In genomic region chr15:40064231-40064894, GRCh38 we compare ENCODE assay signal across 8 cellular contexts. TPM values are rescaled to one million over a fixed set of nuclear protein-coding genes. Genes with fewer than 3 reads are reported as not detected.
DNase-seq lines count a peak whose midpoint lies in the region; ATAC-seq and TF ChIP-seq lines count a peak whose summit lies in the region.

No MANE protein-coding gene starts in this region.

- H3K27ac Mint-ChIP-seq in activated CD4-positive, alpha-beta T cell treated with anti-CD3 and anti-CD28 coated beads for 36 hours, result peak overlapping the region; percentile 66

- H3K4me3 ChIP-seq in tibial nerve, result no peak overlapping the region

- H3K36me3 ChIP-seq in tibial nerve, result no peaks in the 10 kb centered on the region

- CTCF ChIA-PET in activated CD4-positive, alpha-beta T cell treated with anti-CD3 and anti-CD28 coated beads for 36 hours (lab: Charles Lee), result interaction anchor here (0.8 to 1.4 kb wide), 4 partner anchors 19 to 163 kb away, joined by 3 to 4 read pairs (median 4); no protein-coding TSS in a partner anchor

- no peak overlapping the region for H3K4me3 Mint-ChIP-seq in activated CD4-positive, alpha-beta T cell treated with anti-CD3 and anti-CD28 coated beads for 36 hours

- peaks cover 22% of the 10 kb centered on the region for H3K4me1 Mint-ChIP-seq in activated CD4-positive, alpha-beta T cell treated with anti-CD3 and anti-CD28 coated beads for 36 hours

- H3K27ac ChIP-seq in tibial nerve, result peak overlapping the region in 1 of 4 donors; percentile 58

- H3K4me1 ChIP-seq in tibial nerve, result peaks cover 0 to 10% (median 8%) of the 10 kb centered on the region in 4 donors

- no peaks in the 10 kb centered on the region for H3K9me3 ChIP-seq in tibial nerve

- 78 to 82% methylated on average over 8 of the region's 8 CpGs for WGBS in tibial nerve, 2 donors

- H3K27me3 Mint-ChIP-seq in activated CD4-positive, alpha-beta T cell treated with anti-CD3 and anti-CD28 coated beads for 36 hours, result no peaks in the 10 kb centered on the region

- POLR2A ChIA-PET in activated CD4-positive, alpha-beta T cell treated with anti-CD3 and anti-CD28 coated beads for 36 hours (lab: Charles Lee), result no interaction called here

- intact Hi-C loops in activated CD4-positive, alpha-beta T cell treated with anti-CD3 and anti-CD28 coated beads for 36 hours (cut with DNase I, micrococcal nuclease), result loop anchor here (1.0 to 5.0 kb wide), 2 partner anchors 17 to 43 kb away; partner anchors contain the start of gene BMF (in 1 of the 2)

- no peaks in the 10 kb centered on the region for H3K36me3 Mint-ChIP-seq in activated CD4-positive, alpha-beta T cell treated with anti-CD3 and anti-CD28 coated beads for 36 hours (ENCODE audit: low read depth)

- peak; percentile 73 for ATAC-seq in activated CD4-positive, alpha-beta T cell treated with anti-CD3 and anti-CD28 coated beads for 36 hours
- ATAC-seq in HG02870 (IDR thresholded peaks at IDR 0.05; ENCODE audit: unreplicated experiment), result peak; percentile 72
- no peak for ATAC-seq in omental fat pad (ENCODE audit: low FRiP score)

- TF ChIP-seq CTCF in omental fat pad (IDR thresholded peaks at IDR 0.05) (no peak), tibial nerve (IDR thresholded peaks at IDR 0.05) (no peak)

- no peak for TF ChIP-seq POLR2A in tibial nerve (IDR thresholded peaks at IDR 0.05)

- no peaks in the 10 kb centered on the region for H3K9me3 Mint-ChIP-seq in activated CD4-positive, alpha-beta T cell treated with anti-CD3 and anti-CD28 coated beads for 36 hours (ENCODE audit: low read depth)

- no peaks in the 10 kb centered on the region for H3K27me3 ChIP-seq in tibial nerve

- TF ChIP-seq EP300 in tibial nerve (IDR thresholded peaks at IDR 0.05), result no peak

- DNase-seq in activated CD4-positive, alpha-beta T cell treated with anti-CD3 and anti-CD28 coated beads for 36 hours, result peak; percentile 46
- no peak for DNase-seq in activated CD4-positive, alpha-beta T cell treated with anti-CD3 and anti-CD28 coated beads for 1 hour
- peak; percentile 38 for DNase-seq in RPMI8226
- peak; percentile 64 for DNase-seq in myocyte (ENCODE audit: low read depth)
- no peak for DNase-seq in omental fat pad (ENCODE audit: low spot score)
- DNase-seq in tibial nerve (ENCODE audit: low spot score in 2 of 2), result no peak
- DNase-seq in middle frontal gyrus (ENCODE audit: extremely low spot score, low spot score), result no peak

RNA-seq across cellular contexts. Expression of gene SRP14, which starts 25.4 kb away (rescaled TPM):
- 100 to 1,000 TPM; 124 to 157 TPM for total RNA-seq in activated CD4-positive, alpha-beta T cell treated with anti-CD3 and anti-CD28 coated beads for 36 hours
- total RNA-seq in myocyte, result 268 and 288 TPM in 2 replicates
- polyA plus RNA-seq in myocyte (2012), result 357 TPM
- total RNA-seq in omental fat pad, result 100 to 1,000 TPM; 276 to 299 (median 286) TPM
- total RNA-seq in tibial nerve, result 100 to 1,000 TPM; 194 to 357 (median 229) TPM

RNA-seq across cellular contexts. Expression of gene BMF, which starts 44.3 kb away (rescaled TPM):
- 1 to 10 TPM; 7.6 to 8.4 TPM for total RNA-seq in activated CD4-positive, alpha-beta T cell treated with anti-CD3 and anti-CD28 coated beads for 36 hours
- total RNA-seq in myocyte, result 7.4 and 10.4 TPM in 2 replicates
- 4.9 TPM for polyA plus RNA-seq in myocyte (2012)
- total RNA-seq in omental fat pad, result 1 to 10 TPM; 3.7 to 7.7 (median 5.3) TPM
- total RNA-seq in tibial nerve, result 1 to 10 TPM; 2.7 to 6.3 (median 4.2) TPM

Comparison
In these comparisons a context has a peak if more than half of its experiments do, and no peak if none do; other contexts are left out.
1. DNase-seq: peak in activated CD4-positive, alpha-beta T cell treated with anti-CD3 and anti-CD28 coated beads for 36 hours (single experiment), RPMI8226 (single experiment) and myocyte (single experiment); none in activated CD4-positive, alpha-beta T cell treated with anti-CD3 and anti-CD28 coated beads for 1 hour (single experiment), omental fat pad (single experiment), tibial nerve (0 of 2) and middle frontal gyrus (single experiment).